9 cellular contexts compared by ENCODE assay signal in the genomic region with DNA sequence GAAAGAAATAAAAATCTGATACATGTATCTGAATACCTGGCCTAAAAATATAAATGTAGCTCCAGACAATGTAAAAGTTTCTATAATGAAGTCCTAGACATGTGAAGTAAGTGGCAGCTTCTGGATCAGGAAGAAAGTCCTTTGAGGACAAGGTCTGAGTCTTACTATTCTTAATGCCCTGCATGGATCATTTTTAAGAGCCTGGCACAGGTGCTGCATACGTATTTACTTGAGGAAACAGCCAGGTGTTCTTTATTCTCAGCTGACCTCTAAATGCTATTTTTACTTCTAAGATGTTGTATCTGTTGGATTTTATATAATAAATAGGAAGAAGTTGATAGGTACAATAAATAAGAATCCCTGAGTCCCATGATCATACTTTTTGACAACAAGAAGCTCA.
"Had no signal": no experiment of that assay in that cellular context is flagged by ENCODE, and none has a peak within 500 bp of the region (broad histone marks: within the 10 kb centered on the region; RNA-seq: fewer than 3 reads in every experiment).

No MANE protein-coding gene starts in this region.

- FAIRE-seq: H1, H54, HTR-8/SVneo, K562 had no signal

- DNase-seq: H9, HCEC 1CT, IMR-90, KG1 had no signal

- ATAC-seq: GM23338, K562 had no signal

- H3K4me3 ChIP-seq: GM23338, K562 had no signal
